Comparison of ENCODE assay signal across 23 cellular contexts in the genomic region with DNA sequence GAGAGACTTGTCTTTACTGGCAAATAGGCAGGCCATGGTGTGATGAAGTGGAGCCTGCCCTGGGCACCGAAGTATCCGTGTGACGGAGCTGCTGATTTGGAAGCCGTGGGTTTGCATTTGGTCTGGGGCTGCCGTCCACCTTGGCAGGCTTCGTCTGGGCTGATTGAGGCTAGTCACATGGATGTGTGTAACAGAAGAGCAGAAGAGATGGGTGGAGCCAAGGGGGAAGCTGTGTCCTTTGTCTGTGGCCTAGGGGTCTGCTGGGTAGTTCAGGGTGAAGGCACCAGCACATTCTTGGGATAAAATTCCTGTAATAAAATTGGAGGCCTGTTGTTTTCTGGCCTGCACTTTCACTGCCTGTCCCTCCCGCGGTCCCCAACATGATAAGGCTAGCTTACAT.
"Had no signal": no experiment of that assay in that cellular context is flagged by ENCODE, and none has a peak within 500 bp of the region (broad histone marks: within the 10 kb centered on the region; RNA-seq: fewer than 3 reads in every experiment).

No MANE protein-coding gene starts in this region.

- H3K27me3 Mint-ChIP-seq: activated B cell treated with CpG ODN at 0.5 μM for 24 hours; activated naive CD8-positive, alpha-beta T cell treated with anti-CD3 and anti-CD28 coated beads, Interleukin-2, amount 10 ng/mL, durations not matched to agents 7 days and 5 days; T-cell had no signal

- H3K4me1 ChIP-seq: heart right ventricle, left ventricle myocardium inferior, sigmoid colon, spleen, thyroid gland, upper lobe of right lung had no signal

- H3K27ac ChIP-seq: heart right ventricle, left ventricle myocardium inferior, sigmoid colon, spleen, thyroid gland, upper lobe of right lung had no signal

- H3K4me1 Mint-ChIP-seq: activated B cell treated with CpG ODN at 0.5 μM for 24 hours; activated naive CD8-positive, alpha-beta T cell treated with anti-CD3 and anti-CD28 coated beads, Interleukin-2, amount 10 ng/mL, durations not matched to agents 7 days and 5 days; T-cell had no signal

- H3K4me3 Mint-ChIP-seq: activated B cell treated with CpG ODN at 0.5 μM for 24 hours; activated naive CD8-positive, alpha-beta T cell treated with anti-CD3 and anti-CD28 coated beads, Interleukin-2, amount 10 ng/mL, durations not matched to agents 7 days and 5 days; nephron; T-cell; T-helper 2 cell treated with Interferon-gamma antibody and Interleukin-4, amounts not matched to agents 5 μg/mL and 100 μg/mL, for 36 hours had no signal

- H3K27ac Mint-ChIP-seq: activated B cell treated with CpG ODN at 0.5 μM for 24 hours; T-cell; T-helper 2 cell treated with Interferon-gamma antibody and Interleukin-4, amounts not matched to agents 5 μg/mL and 100 μg/mL, for 36 hours had no signal

- ATAC-seq: heart right ventricle, SK-N-SH treated with all-trans-retinoic acid at 6 μM for 48 hours, T-cell, upper lobe of right lung had no signal

- H3K9me3 Mint-ChIP-seq: activated B cell treated with CpG ODN at 0.5 μM for 24 hours; activated naive CD8-positive, alpha-beta T cell treated with anti-CD3 and anti-CD28 coated beads, Interleukin-2, amount 10 ng/mL, durations not matched to agents 7 days and 5 days; nephron; T-cell; T-helper 2 cell treated with Interferon-gamma antibody and Interleukin-4, amounts not matched to agents 5 μg/mL and 100 μg/mL, for 36 hours had no signal

- DNase-seq: activated B cell treated with CpG ODN at 0.5 μM for 24 hours; activated CD4-positive, alpha-beta T cell treated with anti-CD3 and anti-CD28 coated beads for 4 hours; activated CD4-positive, alpha-beta T cell treated with anti-CD3 and anti-CD28 coated beads, Interleukin-2, amount 50 U/mL, for 48 hours; activated naive CD4-positive, alpha-beta T cell treated with Interleukin-2 at 50 U/mL for 16 hours; activated naive CD8-positive, alpha-beta T cell treated with anti-CD3 and anti-CD28 coated beads, Interleukin-2, amount 10 ng/mL, durations not matched to agents 7 days and 5 days; activated T-cell treated with anti-CD3 and anti-CD28 coated beads, Interleukin-2, amount 50 U/mL, for 48 hours; amygdala; foreskin fibroblast; heart right ventricle; left ventricle myocardium inferior; nucleus accumbens; retina; sigmoid colon; spleen; stimulated activated CD4-positive, alpha-beta T cell treated with anti-CD3 and anti-CD28 coated beads, Interleukin-4, amount 100 ng/mL, for 1 hour; stimulated activated naive CD4-positive, alpha-beta T cell treated with Interleukin-2 at 50 U/mL for 16 hours; substantia nigra; T-cell; thyroid gland; upper lobe of right lung had no signal

- H3K27me3 ChIP-seq: heart right ventricle, sigmoid colon, spleen, thyroid gland, upper lobe of right lung had no signal

- H3K9me3 ChIP-seq: heart right ventricle, left ventricle myocardium inferior, sigmoid colon, spleen, thyroid gland, upper lobe of right lung had no signal

- H3K4me3 ChIP-seq: heart right ventricle, left ventricle myocardium inferior, sigmoid colon, spleen, thyroid gland, upper lobe of right lung had no signal
